ENCODE assay signal across 8 cellular contexts in the genomic region with DNA sequence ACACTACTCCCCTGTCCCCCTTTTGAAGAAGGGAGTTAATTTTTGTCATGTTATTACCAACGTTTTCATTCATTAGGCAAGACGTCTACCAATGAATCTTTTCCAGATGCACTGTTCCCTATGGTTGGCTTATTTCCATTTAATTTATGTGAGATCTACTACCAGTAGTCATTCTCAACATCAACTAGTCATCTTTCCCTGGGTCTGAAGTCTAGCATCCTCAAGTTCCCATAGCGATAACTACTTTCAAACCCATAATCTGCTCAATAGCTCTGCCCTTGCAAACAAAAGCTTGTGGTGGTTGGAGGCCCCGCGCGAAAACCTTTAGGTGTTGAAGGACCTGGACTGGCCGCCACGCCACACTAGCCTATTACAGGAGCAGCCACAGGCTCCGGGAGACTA. TPM values are rescaled to one million over a fixed set of nuclear protein-coding genes. Genes with fewer than 3 reads are reported as not detected.
DNase-seq lines count a peak whose midpoint lies in the region; ATAC-seq and TF ChIP-seq lines count a peak whose summit lies in the region.

No MANE protein-coding gene starts in this region.

- no peaks in the 10 kb centered on the region for H3K9me3 Mint-ChIP-seq in naive B cell

- no peaks in the 10 kb centered on the region for H3K9me2 ChIP-seq in OCI-LY7 (ENCODE audit: insufficient read depth, low read length)

- H3K4me3 ChIP-seq in ACC112 (ENCODE audit: low read depth, low read length): peak overlapping the region; percentile 91
- H3K4me3 ChIP-seq in GM12875 (ENCODE audit: low read depth, low read length): peak overlapping the region; percentile 86
- H3K4me3 ChIP-seq in OCI-LY7 (ENCODE audit: low read depth, low read length, poor library complexity, severe bottlenecking): peak overlapping the region; percentile 98

- H3K27me3 Mint-ChIP-seq in naive B cell: no peaks in the 10 kb centered on the region

- H3K27ac Mint-ChIP-seq in naive B cell: peak overlapping the region; percentile 65 to 98 (median 90)

- H3K36me3 ChIP-seq in ACC112 (ENCODE audit: insufficient read depth, low read length) (0 out of 2 replicates have a peak, but pooled peaks cover 2% of the 10 kb centered on the region), OCI-LY7 (ENCODE audit: insufficient read depth, low read length) (peaks cover 46% of the 10 kb centered on the region)

- H3K79me2 ChIP-seq in ACC112 (ENCODE audit: control insufficient read depth, insufficient read depth, low read length, unreplicated experiment) (peaks cover 83% of the 10 kb centered on the region), OCI-LY7 (ENCODE audit: insufficient read depth, low read depth, low read length) (peaks cover 91% of the 10 kb centered on the region)

- H3K27ac ChIP-seq in ACC112 (ENCODE audit: low read depth, low read length): peak overlapping the region; percentile 86
- peak overlapping the region; percentile 76 for H3K27ac ChIP-seq in OCI-LY7 (ENCODE audit: low read depth, low read length, poor library complexity, severe bottlenecking)

- DNase-seq in OCI-LY7 (ENCODE audit: low spot score) (no peak), dermis microvascular lymphatic vessel endothelial cell (ENCODE audit: low read depth in 2 of 2) (peak; percentile 30 to 82), naive B cell (no peak), middle frontal gyrus (ENCODE audit: extremely low spot score, low spot score) (no peak), Ammon's horn (ENCODE audit: low spot score) (no peak)

- H3K9me3 ChIP-seq in OCI-LY7 (ENCODE audit: low read length): no peaks in the 10 kb centered on the region

- no peaks in the 10 kb centered on the region for H3K36me3 Mint-ChIP-seq in naive B cell

- TF ChIP-seq CTCF in GM12875 (IDR thresholded peaks at IDR 0.05; ENCODE audit: borderline replicate concordance, insufficient read depth, low read depth, low read length) (no peak), OCI-LY7 (conservative IDR thresholded peaks at IDR 0.05; ENCODE audit: low read length) (no peak)

- peaks cover 49% of the 10 kb centered on the region for H4K20me1 ChIP-seq in OCI-LY7 (ENCODE audit: insufficient read depth, low read length)

- H3K4me1 Mint-ChIP-seq in naive B cell: peaks cover 25 to 36% (median 31%) of the 10 kb centered on the region in 3 donors

- no peaks in the 10 kb centered on the region for H3K27me3 ChIP-seq in ACC112 (ENCODE audit: insufficient read depth, low read length)

- peaks cover 16% of the 10 kb centered on the region for H3K4me1 ChIP-seq in ACC112 (ENCODE audit: control insufficient read depth, insufficient read depth, low read length, unreplicated experiment)
- H3K4me1 ChIP-seq in OCI-LY7 (ENCODE audit: insufficient read depth, low read length, poor library complexity, severe bottlenecking): peaks cover 35% of the 10 kb centered on the region

- CTCF ChIA-PET in OCI-LY7 (lab: Charles Lee; ENCODE audit: unreplicated experiment): interaction anchor here (0.6 to 1.4 kb wide), 2 partner anchors 47 to 481 kb away, joined by 3 to 6 read pairs; a partner anchor contains a TSS

- ATAC-seq in naive B cell (ENCODE audit: low read depth in 2 of 2) (no peak), GM21737 (IDR thresholded peaks at IDR 0.05; ENCODE audit: unreplicated experiment) (no peak)

- peak overlapping the region; percentile 67 for H3K4me2 ChIP-seq in OCI-LY7 (ENCODE audit: low read length)

- H2AFZ ChIP-seq in ACC112 (ENCODE audit: low read length, unreplicated experiment): peak overlapping the region; percentile 92
- no peak overlapping the region for H2AFZ ChIP-seq in OCI-LY7 (ENCODE audit: low read length)

- POLR2A ChIA-PET in OCI-LY7 (lab: Charles Lee): interaction anchor here (0.8 to 5.7 kb wide), 14 partner anchors 10 to 543 kb away, joined by 3 to 52 read pairs (median 4); a partner anchor contains a TSS

- BruUV-seq in OCI-LY7 (replicated peaks; lab: Mats Ljungman, UMichigan): no TSS peak

- intact Hi-C loops in OCI-LY7 (cut with micrococcal nuclease; ENCODE audit: unreplicated experiment): loop anchor here (2.0 to 10.0 kb wide), 4 partner anchors 110 to 1040 kb away; a partner anchor contains a TSS

- peak overlapping the region; percentile 85 to 95 (median 94) for H3K4me3 Mint-ChIP-seq in naive B cell

RNA-seq across cellular contexts. Expression of a gene that starts 0.8 kb away (rescaled TPM):
- total RNA-seq in OCI-LY7 (2014; rRNA removed; shearing (Covaris generic)): 35.8 and 47.2 TPM in 2 replicates
- 48.2 and 54.3 TPM in 2 replicates for total RNA-seq in OCI-LY7 (2022)
- 9.9 and 12.2 TPM in 2 replicates for total RNA-seq in dermis microvascular lymphatic vessel endothelial cell
- polyA plus RNA-seq in naive B cell (ENCODE audit: low read depth in 6 of 6): 10 to 100 TPM in 3 of 6 donors, 1 to 10 TPM in 3; 7.3 to 13.4 (median 11.5) TPM

RNA-seq across cellular contexts. Expression of a gene that starts 1.5 kb away (rescaled TPM):
- total RNA-seq in OCI-LY7 (2014; rRNA removed; shearing (Covaris generic)): 99.1 and 101 TPM in 2 replicates
- total RNA-seq in OCI-LY7 (2022) (271 and 295 TPM in 2 replicates), dermis microvascular lymphatic vessel endothelial cell (22.5 and 27.1 TPM in 2 replicates)
- polyA plus RNA-seq in naive B cell (ENCODE audit: low read depth in 6 of 6): 10 to 100 TPM; 17.0 to 37.1 (median 33.1) TPM

RNA-seq across cellular contexts. Expression of a gene that starts 32.8 kb away (rescaled TPM):
- 53.5 and 65.8 TPM in 2 replicates for total RNA-seq in OCI-LY7 (2014; rRNA removed; shearing (Covaris generic))
- total RNA-seq in OCI-LY7 (2022): 166 and 177 TPM in 2 replicates
- 60.2 and 66.9 TPM in 2 replicates for total RNA-seq in dermis microvascular lymphatic vessel endothelial cell
- polyA plus RNA-seq in naive B cell (ENCODE audit: low read depth in 6 of 6): 100 to 1,000 TPM; 193 to 252 (median 211) TPM

RNA-seq across cellular contexts. Expression of a gene that starts 47.3 kb away (rescaled TPM):
- total RNA-seq in OCI-LY7 (2014; rRNA removed; shearing (Covaris generic)): 10.4 TPM in 2 replicates
- total RNA-seq in OCI-LY7 (2022) (13.9 and 16.3 TPM in 2 replicates), dermis microvascular lymphatic vessel endothelial cell (6.7 and 9.0 TPM in 2 replicates)
- polyA plus RNA-seq in naive B cell (ENCODE audit: low read depth in 6 of 6): 10 to 100 TPM; 15.7 to 31.3 (median 25.3) TPM

Comparison
In these comparisons a context has a peak if more than half of its experiments do, and no peak if none do; other contexts are left out.
1. DNase-seq: peak in dermis microvascular lymphatic vessel endothelial cell (2 of 2); none in OCI-LY7 (single experiment), naive B cell (single experiment), middle frontal gyrus (single experiment) and Ammon's horn (single experiment).
2. Peak in every context shown above with its lines, with median percentiles within 50 percentile points of each other: H3K4me3 ChIP-seq.